In the genomic region with DNA sequence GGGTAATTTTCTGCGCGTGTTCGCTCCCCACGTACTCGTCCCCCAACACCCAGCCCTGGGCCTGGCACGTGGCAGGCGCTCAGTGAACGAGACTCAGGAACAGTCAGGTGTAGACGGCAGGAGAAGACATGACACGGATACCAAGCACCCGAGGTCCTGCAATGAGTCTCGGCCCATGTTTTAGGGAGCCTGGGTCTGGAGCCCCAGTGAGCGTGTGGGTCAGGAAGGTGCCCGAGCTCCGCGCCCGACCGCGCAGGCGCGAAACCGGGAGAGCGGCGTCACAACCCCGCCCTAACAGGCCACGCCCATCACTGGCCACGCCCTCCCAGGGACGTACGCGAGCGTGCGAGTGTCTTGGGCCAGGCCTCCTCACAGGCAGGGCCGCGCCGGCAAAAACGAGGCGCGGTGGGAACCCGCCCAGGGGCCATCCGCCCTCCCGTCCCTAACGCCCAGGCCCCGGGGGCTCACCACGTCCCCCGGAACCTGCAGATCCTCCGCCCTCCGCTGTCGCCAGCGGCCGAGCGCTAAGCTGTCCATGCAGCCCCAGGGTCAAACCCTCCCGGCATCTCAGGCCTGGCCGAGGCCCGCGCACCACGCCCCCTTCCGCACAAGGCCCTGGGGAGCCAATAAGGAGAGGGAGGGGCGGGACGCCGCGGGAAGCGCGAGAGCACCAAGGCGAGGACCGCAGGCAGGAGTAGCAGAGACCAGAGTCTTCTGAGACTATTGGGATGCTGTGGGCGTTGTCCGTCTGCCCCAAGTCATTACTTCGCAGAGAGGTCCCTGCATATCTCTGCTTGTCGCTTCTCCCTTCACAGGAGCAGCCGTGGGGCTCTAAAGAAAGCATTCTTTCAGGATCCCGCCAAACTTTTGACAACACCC, we compare ENCODE assay signal across 1 cellular context.
A peak's percentile ranks its signal among the peaks of the same experiment; 100 is the strongest.
TF ChIP-seq lines count a peak whose summit lies in the region.

A gene (minus strand): TSS at position 595 of the 879 bp plus-strand sequence. CDS start 58 bp downstream, at position 537.

TF ChIP-seq in K562, 482 proteins besides CTCF, POLR2A, EP300 and RAD21 (continued from another document and continues in another):
- TF ChIP-seq, protein P1, sequence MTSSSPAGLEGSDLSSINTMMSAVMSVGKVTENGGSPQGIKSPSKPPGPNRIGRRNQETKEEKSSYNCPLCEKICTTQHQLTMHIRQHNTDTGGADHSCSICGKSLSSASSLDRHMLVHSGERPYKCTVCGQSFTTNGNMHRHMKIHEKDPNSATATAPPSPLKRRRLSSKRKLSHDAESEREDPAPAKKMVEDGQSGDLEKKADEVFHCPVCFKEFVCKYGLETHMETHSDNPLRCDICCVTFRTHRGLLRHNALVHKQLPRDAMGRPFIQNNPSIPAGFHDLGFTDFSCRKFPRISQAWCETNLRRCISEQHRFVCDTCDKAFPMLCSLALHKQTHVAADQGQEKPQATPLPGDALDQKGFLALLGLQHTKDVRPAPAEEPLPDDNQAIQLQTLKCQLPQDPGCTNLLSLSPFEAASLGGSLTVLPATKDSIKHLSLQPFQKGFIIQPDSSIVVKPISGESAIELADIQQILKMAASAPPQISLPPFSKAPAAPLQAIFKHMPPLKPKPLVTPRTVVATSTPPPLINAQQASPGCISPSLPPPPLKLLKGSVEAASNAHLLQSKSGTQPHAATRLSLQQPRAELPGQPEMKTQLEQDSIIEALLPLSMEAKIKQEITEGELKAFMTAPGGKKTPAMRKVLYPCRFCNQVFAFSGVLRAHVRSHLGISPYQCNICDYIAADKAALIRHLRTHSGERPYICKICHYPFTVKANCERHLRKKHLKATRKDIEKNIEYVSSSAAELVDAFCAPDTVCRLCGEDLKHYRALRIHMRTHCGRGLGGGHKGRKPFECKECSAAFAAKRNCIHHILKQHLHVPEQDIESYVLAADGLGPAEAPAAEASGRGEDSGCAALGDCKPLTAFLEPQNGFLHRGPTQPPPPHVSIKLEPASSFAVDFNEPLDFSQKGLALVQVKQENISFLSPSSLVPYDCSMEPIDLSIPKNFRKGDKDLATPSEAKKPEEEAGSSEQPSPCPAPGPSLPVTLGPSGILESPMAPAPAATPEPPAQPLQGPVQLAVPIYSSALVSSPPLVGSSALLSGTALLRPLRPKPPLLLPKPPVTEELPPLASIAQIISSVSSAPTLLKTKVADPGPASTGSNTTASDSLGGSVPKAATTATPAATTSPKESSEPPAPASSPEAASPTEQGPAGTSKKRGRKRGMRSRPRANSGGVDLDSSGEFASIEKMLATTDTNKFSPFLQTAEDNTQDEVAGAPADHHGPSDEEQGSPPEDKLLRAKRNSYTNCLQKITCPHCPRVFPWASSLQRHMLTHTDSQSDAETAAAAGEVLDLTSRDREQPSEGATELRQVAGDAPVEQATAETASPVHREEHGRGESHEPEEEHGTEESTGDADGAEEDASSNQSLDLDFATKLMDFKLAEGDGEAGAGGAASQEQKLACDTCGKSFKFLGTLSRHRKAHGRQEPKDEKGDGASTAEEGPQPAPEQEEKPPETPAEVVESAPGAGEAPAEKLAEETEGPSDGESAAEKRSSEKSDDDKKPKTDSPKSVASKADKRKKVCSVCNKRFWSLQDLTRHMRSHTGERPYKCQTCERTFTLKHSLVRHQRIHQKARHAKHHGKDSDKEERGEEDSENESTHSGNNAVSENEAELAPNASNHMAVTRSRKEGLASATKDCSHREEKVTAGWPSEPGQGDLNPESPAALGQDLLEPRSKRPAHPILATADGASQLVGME (CRISPR knock-in tag; IDR thresholded peaks at IDR 0.05) = peak; percentile 16; the same call in 1 of the 2 replicates
- TF ChIP-seq, protein P2, sequence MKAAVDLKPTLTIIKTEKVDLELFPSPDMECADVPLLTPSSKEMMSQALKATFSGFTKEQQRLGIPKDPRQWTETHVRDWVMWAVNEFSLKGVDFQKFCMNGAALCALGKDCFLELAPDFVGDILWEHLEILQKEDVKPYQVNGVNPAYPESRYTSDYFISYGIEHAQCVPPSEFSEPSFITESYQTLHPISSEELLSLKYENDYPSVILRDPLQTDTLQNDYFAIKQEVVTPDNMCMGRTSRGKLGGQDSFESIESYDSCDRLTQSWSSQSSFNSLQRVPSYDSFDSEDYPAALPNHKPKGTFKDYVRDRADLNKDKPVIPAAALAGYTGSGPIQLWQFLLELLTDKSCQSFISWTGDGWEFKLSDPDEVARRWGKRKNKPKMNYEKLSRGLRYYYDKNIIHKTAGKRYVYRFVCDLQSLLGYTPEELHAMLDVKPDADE (conservative IDR thresholded peaks at IDR 0.05; ENCODE audit: control insufficient read depth, low read depth, low read length) = 0 out of 2 replicates have a peak, but pooled peaks have one; percentile 52
- TF ChIP-seq ESRRA (IDR thresholded peaks at IDR 0.05; ENCODE audit: borderline replicate concordance, low read depth) (peak; percentile 73), ATF7 (IDR thresholded peaks at IDR 0.05) (peak; percentile 33; the same call in 1 of the 2 replicates), HDAC2 (IDR thresholded peaks at IDR 0.05) (0 out of 2 replicates have a peak, but pooled peaks have one; percentile 8), POLR2AphosphoS5 (IDR thresholded peaks at IDR 0.05; ENCODE audit: control insufficient read depth, insufficient read depth, low read depth, low read length) (peak; percentile 63; the same call in 1 of the 2 replicates), HMGN3 (IDR thresholded peaks at IDR 0.05; ENCODE audit: borderline replicate concordance, extremely low read depth, insufficient read length, low read depth, low read length) (peak; percentile 40), SIN3B (IDR thresholded peaks at IDR 0.05; ENCODE audit: low read depth) (peak; percentile 32; the same call in 1 of the 2 replicates), HDAC8 (tag; IDR thresholded peaks at IDR 0.05) (0 out of 2 replicates have a peak, but pooled peaks have one; percentile 6), SUPT5H (IDR thresholded peaks at IDR 0.05) (peak; percentile 90), CREM (IDR thresholded peaks at IDR 0.05; ENCODE audit: low read depth) (peak; percentile 58), FUS (optimal IDR thresholded peaks at IDR 0.05; ENCODE audit: low read depth, low read length) (peak; percentile 37), FOXJ3 (CRISPR knock-in tag; IDR thresholded peaks at IDR 0.05) (no peak), ZC3H8 (IDR thresholded peaks at IDR 0.05) (no peak), NFIC (IDR thresholded peaks at IDR 0.05) (peak; percentile 12; the same call in 1 of the 2 replicates), ZNF263 (CRISPR knock-in tag; IDR thresholded peaks at IDR 0.05; ENCODE audit: borderline replicate concordance) (0 out of 2 replicates have a peak, but pooled peaks have one; percentile 3), NR3C1 (CRISPR knock-in tag; IDR thresholded peaks at IDR 0.05) (no peak), PCBP1 (IDR thresholded peaks at IDR 0.05; ENCODE audit: low read depth, low read length, poor library complexity, severe bottlenecking) (peak; percentile 50), POU5F1 (IDR thresholded peaks at IDR 0.05; ENCODE audit: borderline replicate concordance, low read depth, low read length, partially characterized antibody) (no peak), MECOM (CRISPR knock-in tag; IDR thresholded peaks at IDR 0.05) (no peak), MIER1 (IDR thresholded peaks at IDR 0.05; ENCODE audit: low read depth) (0 out of 2 replicates have a peak, but pooled peaks have one; percentile 48)
- TF ChIP-seq, protein P3, sequence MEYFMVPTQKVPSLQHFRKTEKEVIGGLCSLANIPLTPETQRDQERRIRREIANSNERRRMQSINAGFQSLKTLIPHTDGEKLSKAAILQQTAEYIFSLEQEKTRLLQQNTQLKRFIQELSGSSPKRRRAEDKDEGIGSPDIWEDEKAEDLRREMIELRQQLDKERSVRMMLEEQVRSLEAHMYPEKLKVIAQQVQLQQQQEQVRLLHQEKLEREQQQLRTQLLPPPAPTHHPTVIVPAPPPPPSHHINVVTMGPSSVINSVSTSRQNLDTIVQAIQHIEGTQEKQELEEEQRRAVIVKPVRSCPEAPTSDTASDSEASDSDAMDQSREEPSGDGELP (CRISPR knock-in tag; IDR thresholded peaks at IDR 0.05; ENCODE audit: borderline replicate concordance) = peak; percentile 48
- TF ChIP-seq, protein P4, sequence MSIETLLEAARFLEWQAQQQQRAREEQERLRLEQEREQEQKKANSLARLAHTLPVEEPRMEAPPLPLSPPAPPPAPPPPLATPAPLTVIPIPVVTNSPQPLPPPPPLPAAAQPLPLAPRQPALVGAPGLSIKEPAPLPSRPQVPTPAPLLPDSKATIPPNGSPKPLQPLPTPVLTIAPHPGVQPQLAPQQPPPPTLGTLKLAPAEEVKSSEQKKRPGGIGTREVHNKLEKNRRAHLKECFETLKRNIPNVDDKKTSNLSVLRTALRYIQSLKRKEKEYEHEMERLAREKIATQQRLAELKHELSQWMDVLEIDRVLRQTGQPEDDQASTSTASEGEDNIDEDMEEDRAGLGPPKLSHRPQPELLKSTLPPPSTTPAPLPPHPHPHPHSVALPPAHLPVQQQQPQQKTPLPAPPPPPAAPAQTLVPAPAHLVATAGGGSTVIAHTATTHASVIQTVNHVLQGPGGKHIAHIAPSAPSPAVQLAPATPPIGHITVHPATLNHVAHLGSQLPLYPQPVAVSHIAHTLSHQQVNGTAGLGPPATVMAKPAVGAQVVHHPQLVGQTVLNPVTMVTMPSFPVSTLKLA (conservative IDR thresholded peaks at IDR 0.05) = peak; percentile 82 to 90
- TF ChIP-seq, protein P5, sequence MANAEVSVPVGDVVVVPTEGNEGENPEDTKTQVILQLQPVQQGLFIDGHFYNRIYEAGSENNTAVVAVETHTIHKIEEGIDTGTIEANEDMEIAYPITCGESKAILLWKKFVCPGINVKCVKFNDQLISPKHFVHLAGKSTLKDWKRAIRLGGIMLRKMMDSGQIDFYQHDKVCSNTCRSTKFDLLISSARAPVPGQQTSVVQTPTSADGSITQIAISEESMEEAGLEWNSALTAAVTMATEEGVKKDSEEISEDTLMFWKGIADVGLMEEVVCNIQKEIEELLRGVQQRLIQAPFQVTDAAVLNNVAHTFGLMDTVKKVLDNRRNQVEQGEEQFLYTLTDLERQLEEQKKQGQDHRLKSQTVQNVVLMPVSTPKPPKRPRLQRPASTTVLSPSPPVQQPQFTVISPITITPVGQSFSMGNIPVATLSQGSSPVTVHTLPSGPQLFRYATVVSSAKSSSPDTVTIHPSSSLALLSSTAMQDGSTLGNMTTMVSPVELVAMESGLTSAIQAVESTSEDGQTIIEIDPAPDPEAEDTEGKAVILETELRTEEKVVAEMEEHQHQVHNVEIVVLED (CRISPR knock-in tag; IDR thresholded peaks at IDR 0.05) = peak; percentile 83
- TF ChIP-seq, protein P6, sequence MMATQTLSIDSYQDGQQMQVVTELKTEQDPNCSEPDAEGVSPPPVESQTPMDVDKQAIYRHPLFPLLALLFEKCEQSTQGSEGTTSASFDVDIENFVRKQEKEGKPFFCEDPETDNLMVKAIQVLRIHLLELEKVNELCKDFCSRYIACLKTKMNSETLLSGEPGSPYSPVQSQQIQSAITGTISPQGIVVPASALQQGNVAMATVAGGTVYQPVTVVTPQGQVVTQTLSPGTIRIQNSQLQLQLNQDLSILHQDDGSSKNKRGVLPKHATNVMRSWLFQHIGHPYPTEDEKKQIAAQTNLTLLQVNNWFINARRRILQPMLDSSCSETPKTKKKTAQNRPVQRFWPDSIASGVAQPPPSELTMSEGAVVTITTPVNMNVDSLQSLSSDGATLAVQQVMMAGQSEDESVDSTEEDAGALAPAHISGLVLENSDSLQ (IDR thresholded peaks at IDR 0.05) = peak; percentile 53
- TF ChIP-seq, protein P7, sequence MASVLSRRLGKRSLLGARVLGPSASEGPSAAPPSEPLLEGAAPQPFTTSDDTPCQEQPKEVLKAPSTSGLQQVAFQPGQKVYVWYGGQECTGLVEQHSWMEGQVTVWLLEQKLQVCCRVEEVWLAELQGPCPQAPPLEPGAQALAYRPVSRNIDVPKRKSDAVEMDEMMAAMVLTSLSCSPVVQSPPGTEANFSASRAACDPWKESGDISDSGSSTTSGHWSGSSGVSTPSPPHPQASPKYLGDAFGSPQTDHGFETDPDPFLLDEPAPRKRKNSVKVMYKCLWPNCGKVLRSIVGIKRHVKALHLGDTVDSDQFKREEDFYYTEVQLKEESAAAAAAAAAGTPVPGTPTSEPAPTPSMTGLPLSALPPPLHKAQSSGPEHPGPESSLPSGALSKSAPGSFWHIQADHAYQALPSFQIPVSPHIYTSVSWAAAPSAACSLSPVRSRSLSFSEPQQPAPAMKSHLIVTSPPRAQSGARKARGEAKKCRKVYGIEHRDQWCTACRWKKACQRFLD (CRISPR knock-in tag; IDR thresholded peaks at IDR 0.05) = peak; percentile 55; the same call in 1 of the 2 replicates
- TF ChIP-seq, protein P8, sequence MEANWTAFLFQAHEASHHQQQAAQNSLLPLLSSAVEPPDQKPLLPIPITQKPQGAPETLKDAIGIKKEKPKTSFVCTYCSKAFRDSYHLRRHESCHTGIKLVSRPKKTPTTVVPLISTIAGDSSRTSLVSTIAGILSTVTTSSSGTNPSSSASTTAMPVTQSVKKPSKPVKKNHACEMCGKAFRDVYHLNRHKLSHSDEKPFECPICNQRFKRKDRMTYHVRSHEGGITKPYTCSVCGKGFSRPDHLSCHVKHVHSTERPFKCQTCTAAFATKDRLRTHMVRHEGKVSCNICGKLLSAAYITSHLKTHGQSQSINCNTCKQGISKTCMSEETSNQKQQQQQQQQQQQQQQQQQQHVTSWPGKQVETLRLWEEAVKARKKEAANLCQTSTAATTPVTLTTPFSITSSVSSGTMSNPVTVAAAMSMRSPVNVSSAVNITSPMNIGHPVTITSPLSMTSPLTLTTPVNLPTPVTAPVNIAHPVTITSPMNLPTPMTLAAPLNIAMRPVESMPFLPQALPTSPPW (CRISPR knock-in tag; IDR thresholded peaks at IDR 0.05) = 0 out of 2 replicates have a peak, but pooled peaks have one; percentile 32
- TF ChIP-seq, protein P9, sequence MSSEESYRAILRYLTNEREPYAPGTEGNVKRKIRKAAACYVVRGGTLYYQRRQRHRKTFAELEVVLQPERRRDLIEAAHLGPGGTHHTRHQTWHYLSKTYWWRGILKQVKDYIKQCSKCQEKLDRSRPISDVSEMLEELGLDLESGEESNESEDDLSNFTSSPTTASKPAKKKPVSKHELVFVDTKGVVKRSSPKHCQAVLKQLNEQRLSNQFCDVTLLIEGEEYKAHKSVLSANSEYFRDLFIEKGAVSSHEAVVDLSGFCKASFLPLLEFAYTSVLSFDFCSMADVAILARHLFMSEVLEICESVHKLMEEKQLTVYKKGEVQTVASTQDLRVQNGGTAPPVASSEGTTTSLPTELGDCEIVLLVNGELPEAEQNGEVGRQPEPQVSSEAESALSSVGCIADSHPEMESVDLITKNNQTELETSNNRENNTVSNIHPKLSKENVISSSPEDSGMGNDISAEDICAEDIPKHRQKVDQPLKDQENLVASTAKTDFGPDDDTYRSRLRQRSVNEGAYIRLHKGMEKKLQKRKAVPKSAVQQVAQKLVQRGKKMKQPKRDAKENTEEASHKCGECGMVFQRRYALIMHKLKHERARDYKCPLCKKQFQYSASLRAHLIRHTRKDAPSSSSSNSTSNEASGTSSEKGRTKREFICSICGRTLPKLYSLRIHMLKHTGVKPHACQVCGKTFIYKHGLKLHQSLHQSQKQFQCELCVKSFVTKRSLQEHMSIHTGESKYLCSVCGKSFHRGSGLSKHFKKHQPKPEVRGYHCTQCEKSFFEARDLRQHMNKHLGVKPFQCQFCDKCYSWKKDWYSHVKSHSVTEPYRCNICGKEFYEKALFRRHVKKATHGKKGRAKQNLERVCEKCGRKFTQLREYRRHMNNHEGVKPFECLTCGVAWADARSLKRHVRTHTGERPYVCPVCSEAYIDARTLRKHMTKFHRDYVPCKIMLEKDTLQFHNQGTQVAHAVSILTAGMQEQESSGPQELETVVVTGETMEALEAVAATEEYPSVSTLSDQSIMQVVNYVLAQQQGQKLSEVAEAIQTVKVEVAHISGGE (CRISPR knock-in tag; IDR thresholded peaks at IDR 0.05) = no peak
